In the genomic region with DNA sequence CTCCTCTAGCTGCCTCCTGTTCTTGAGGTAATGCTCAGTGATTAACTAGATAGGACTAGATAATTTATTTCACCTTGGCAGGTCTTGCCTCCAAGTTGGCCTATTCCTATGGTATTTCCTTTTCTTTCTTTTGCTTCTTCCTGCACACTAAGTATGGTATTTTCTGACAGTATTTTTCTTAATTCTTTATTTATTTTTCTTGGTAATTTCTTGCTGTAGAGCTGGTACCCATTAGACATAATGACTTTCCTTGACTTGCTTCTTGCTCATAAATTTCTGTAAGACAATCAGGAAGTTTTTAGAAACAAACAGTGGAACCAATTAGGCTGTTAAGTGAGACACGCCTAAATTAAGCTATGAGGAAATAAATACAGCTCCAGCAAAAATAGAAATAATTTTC, we compare ENCODE assay signal across 28 cellular contexts. TPM values are rescaled to one million over a fixed set of nuclear protein-coding genes. Genes with fewer than 3 reads are reported as not detected.
DNase-seq lines count a peak whose midpoint lies in the region; ATAC-seq, FAIRE-seq and TF ChIP-seq lines count a peak whose summit lies in the region.
"Had no signal": no experiment of that assay in that cellular context is flagged by ENCODE, and none has a peak within 500 bp of the region (broad histone marks: within the 10 kb centered on the region; RNA-seq: fewer than 3 reads in every experiment).

No MANE protein-coding gene starts in this region.

- TF ChIP-seq POLR2A in GM12878 (IDR thresholded peaks at IDR 0.05; ENCODE audit: low read depth, low read length) = no peak

- RAD21 ChIA-PET in GM12878 (lab: Charles Lee; ENCODE audit: unreplicated experiment) = interaction anchor here (1.2 to 11.4 kb wide), 13 partner anchors 9 to 611 kb away, joined by 3 to 201 read pairs (median 22); a partner anchor contains a TSS

- H3K4me3 Mint-ChIP-seq in IgD-negative memory B cell (peak overlapping the region in 1 of 4 donors; percentile 31), naive B cell (peak overlapping the region in 5 of 8 donors; percentile 15 to 69 (median 36))
- H3K4me3 Mint-ChIP-seq: activated CD4-positive, alpha-beta memory T cell treated with anti-CD3 and anti-CD28 coated beads for 36 hours; activated naive CD8-positive, alpha-beta T cell treated with anti-CD3 and anti-CD28 coated beads, Interleukin-2, amount 10 ng/mL, durations not matched to agents 7 days and 5 days; HFFc6; stimulated activated naive CD8-positive, alpha-beta T cell treated with anti-CD3 and anti-CD28 coated beads, Interleukin-15, amount 100 ng/mL, for 72 hours had no signal

- SMC1A ChIA-PET in GM12878 (lab: Charles Lee; ENCODE audit: uncharacterized antibody, unreplicated experiment) = interaction anchor here (0.7 to 13.8 kb wide), 16 partner anchors 12 to 153 kb away, joined by 3 to 198 read pairs (median 6); a partner anchor contains a TSS

- H3K4me3 ChIP-seq in A673 (ENCODE audit: low read depth, low read length, poor library complexity, severe bottlenecking) (no peak overlapping the region), GM12878 (peak overlapping the region; percentile 49)
- H3K4me3 ChIP-seq: BLaER1, left ventricle myocardium inferior, thyroid gland had no signal

- H3K27ac Mint-ChIP-seq in IgD-negative memory B cell = peak overlapping the region in 2 of 3 donors; percentile 6 to 22
- peak overlapping the region in 1 of 6 donors; percentile 41 for H3K27ac Mint-ChIP-seq in naive B cell
- H3K27ac Mint-ChIP-seq: activated CD4-positive, alpha-beta memory T cell treated with anti-CD3 and anti-CD28 coated beads for 36 hours; activated naive CD8-positive, alpha-beta T cell treated with anti-CD3 and anti-CD28 coated beads, Interleukin-2, amount 10 ng/mL, durations not matched to agents 7 days and 5 days; activated T-helper 17 cell treated with anti-CD3 and anti-CD28 coated beads, Interleukin-2, amount 50 U/mL, for 72 hours; HFFc6; stimulated activated naive CD8-positive, alpha-beta T cell treated with anti-CD3 and anti-CD28 coated beads, Interleukin-15, amount 100 ng/mL, for 72 hours had no signal

- intact Hi-C loops in A673 (cut with micrococcal nuclease; ENCODE audit: unreplicated experiment) = no loop called here
- intact Hi-C loops in GM12878 (cut with micrococcal nuclease; ENCODE audit: unreplicated experiment) = loop anchor here (10.0 kb wide), 1 partner anchor 744 kb away; no protein-coding TSS in a partner anchor
- intact Hi-C loops in Right ventricle myocardium inferior (cut with DNase I) = no loop called here

- peak overlapping the region; percentile 77 for H3K4me2 ChIP-seq in GM12878 (ENCODE audit: control insufficient read depth, insufficient read depth)

- H3K36me3 ChIP-seq in A673 (ENCODE audit: insufficient read depth, low read length, poor library complexity, severe bottlenecking) (no peaks in the 10 kb centered on the region), GM12878 (ENCODE audit: control insufficient read depth in 2 of 2, insufficient read depth in 2 of 2, low read length in 1 of 2) (peaks cover 1 to 3% of the 10 kb centered on the region in 2 experiments; a peak in 2 of 4 replicates)
- H3K36me3 ChIP-seq: BLaER1, left ventricle myocardium inferior, thyroid gland had no signal

- no peak for FAIRE-seq in GM12878 (lab: Jason Lieb, UNC)
- FAIRE-seq: RCC 7860 had no signal

- CTCF ChIA-PET in A673 (lab: Charles Lee) = no interaction called here
- CTCF ChIA-PET in GM12878 (lab: Yijun Ruan, JAX) = interaction anchor here (0.9 to 10.2 kb wide), 11 partner anchors 10 to 333 kb away, joined by 3 to 89 read pairs (median 6); a partner anchor contains a TSS

- no peak for TF ChIP-seq RAD21 in GM12878 (IDR thresholded peaks at IDR 0.05; ENCODE audit: insufficient read depth, low read depth, low read length)

- no peak for TF ChIP-seq EP300 in GM12878 (IDR thresholded peaks at IDR 0.05; ENCODE audit: borderline replicate concordance in 1 of 2, control insufficient read depth in 1 of 2, low read depth in 2 of 2, low read length in 2 of 2)

- H3K4me1 Mint-ChIP-seq in IgD-negative memory B cell (peaks cover 38 to 63% (median 53%) of the 10 kb centered on the region in 3 donors), naive B cell (peaks cover 49 to 72% (median 50%) of the 10 kb centered on the region in 3 donors)

- H3K27me3 ChIP-seq in A673 (replicated peaks; ENCODE audit: insufficient read depth, low read depth, low read length, poor library complexity) = no peaks in the 10 kb centered on the region
- H3K27me3 ChIP-seq in GM12878 (replicated peaks in 1 of 2; ENCODE audit: control insufficient read depth in 2 of 2, insufficient read depth in 2 of 2, low read length in 1 of 2) = no peaks in the 10 kb centered on the region
- H3K27me3 ChIP-seq: thyroid gland had no signal

- 79% methylated on average over 1 of the region's 1 CpG for WGBS in GM12878 (ENCODE audit: insufficient coverage, insufficient replicate concordance, low lambda C conversion rate, missing lambda C conversion rate)

- peaks cover 5% of the 10 kb centered on the region for H4K20me1 ChIP-seq in GM12878 (ENCODE audit: control insufficient read depth, insufficient read depth)

- POLR2A ChIA-PET in A673 (lab: Charles Lee; ENCODE audit: low non-redundant PET) = interaction anchor here (0.5 kb wide), 1 partner anchor 1512 kb away, joined by 4 read pairs; no protein-coding TSS in a partner anchor
- POLR2A ChIA-PET in GM12878 (lab: Charles Lee) = interaction anchor here (0.6 to 10.2 kb wide), 14 partner anchors 10 to 692 kb away, joined by 3 to 130 read pairs (median 6); a partner anchor contains a TSS

- H3K9me3 ChIP-seq in A673 (ENCODE audit: low read depth, low read length, poor library complexity, severe bottlenecking) = no peaks in the 10 kb centered on the region
- no peaks in the 10 kb centered on the region; the same call in 2 of the 3 replicates for H3K9me3 ChIP-seq in GM12878 (replicated peaks; ENCODE audit: control insufficient read depth, insufficient read depth, low read length)
- H3K9me3 ChIP-seq: BLaER1, left ventricle myocardium inferior, thyroid gland had no signal

- H3K36me3 Mint-ChIP-seq in IgD-negative memory B cell (peaks cover 2% of the 10 kb centered on the region), naive B cell (peaks cover 0 to 7% of the 10 kb centered on the region in 2 donors)

- H3K79me2 ChIP-seq in GM12878 (ENCODE audit: control insufficient read depth, insufficient read depth, low read length) = peaks cover 98% of the 10 kb centered on the region

- H3K27ac ChIP-seq in A673 (ENCODE audit: low read depth, low read length, poor library complexity, severe bottlenecking) (no peak overlapping the region), GM12878 (ENCODE audit: control insufficient read depth, insufficient read depth) (peak overlapping the region; percentile 69)
- H3K27ac ChIP-seq: BLaER1, thyroid gland had no signal

- H3K9me3 Mint-ChIP-seq in IgD-negative memory B cell = no peaks in the 10 kb centered on the region
- no peaks in the 10 kb centered on the region for H3K9me3 Mint-ChIP-seq in naive B cell
- H3K9me3 Mint-ChIP-seq: activated CD4-positive, alpha-beta memory T cell treated with anti-CD3 and anti-CD28 coated beads for 36 hours; activated naive CD8-positive, alpha-beta T cell treated with anti-CD3 and anti-CD28 coated beads, Interleukin-2, amount 10 ng/mL, durations not matched to agents 7 days and 5 days; activated T-helper 17 cell treated with anti-CD3 and anti-CD28 coated beads, Interleukin-2, amount 50 U/mL, for 72 hours; HFFc6; naive thymus-derived CD8-positive, alpha-beta T cell; stimulated activated naive CD8-positive, alpha-beta T cell treated with anti-CD3 and anti-CD28 coated beads, Interleukin-15, amount 100 ng/mL, for 72 hours had no signal

- in situ Hi-C loops in GM12878 (cut with MboI) = no loop called here

- H2AFZ ChIP-seq in GM12878 (ENCODE audit: control insufficient read depth, low read depth, low read length) = no peak overlapping the region

- peaks cover 41% of the 10 kb centered on the region for H3K4me1 ChIP-seq in A673 (ENCODE audit: insufficient read depth, low read length, poor library complexity, severe bottlenecking)
- peaks cover 37% of the 10 kb centered on the region for H3K4me1 ChIP-seq in GM12878 (ENCODE audit: control insufficient read depth, insufficient read depth, low read length)

- BruUV-seq in A673 (replicated peaks; lab: Mats Ljungman, UMichigan) = no TSS peak
- no TSS peak for BruUV-seq in GM12878 (replicated peaks; lab: Mats Ljungman, UMichigan)

- ATAC-seq in GM12878 = no peak
- ATAC-seq in naive B cell (ENCODE audit: low read depth in 2 of 2) = peak in 1 of 2 donors; percentile 5
- no peak for ATAC-seq in Right ventricle myocardium inferior
- no peak for ATAC-seq in GM21619 (IDR thresholded peaks at IDR 0.05; ENCODE audit: unreplicated experiment)
- ATAC-seq: activated CD4-positive, CD25-positive, alpha-beta regulatory T cell treated with anti-CD3 and anti-CD28 coated beads, Interleukin-2, amount 50 U/mL, for 24 hours; activated T-helper 17 cell treated with anti-CD3 and anti-CD28 coated beads, Interleukin-2, amount 50 U/mL, for 72 hours; naive thymus-derived CD8-positive, alpha-beta T cell; stimulated activated naive CD8-positive, alpha-beta T cell treated with anti-CD3 and anti-CD28 coated beads, Interleukin-15, amount 100 ng/mL, for 72 hours had no signal

- peak overlapping the region; percentile 37 for H3K9ac ChIP-seq in GM12878 (ENCODE audit: control insufficient read depth, insufficient read depth, low read length)
- H3K9ac ChIP-seq: BLaER1 had no signal

- no peak for TF ChIP-seq CTCF in A673 (conservative IDR thresholded peaks at IDR 0.05; ENCODE audit: low read depth, low read length)
- TF ChIP-seq CTCF in GM12878 (IDR thresholded peaks at IDR 0.05 in 2 of 3, conservative IDR thresholded peaks at IDR 0.05 in 1 of 3; ENCODE audit: control insufficient read depth in 2 of 3, extremely low read depth in 1 of 3, insufficient read depth in 1 of 3, low read depth in 3 of 3, low read length in 3 of 3) = no peak

- DNase-seq in A673 (ENCODE audit: low spot score) (peak; percentile 57), GM12878 (ENCODE audit: low read depth, low spot score) (no peak), naive B cell (no peak), Right ventricle myocardium inferior (ENCODE audit: missing footprints) (no peak), amniotic stem cell (lab: John Stamatoyannopoulos, UW) (no peak)
- no peak for DNase-seq in stimulated activated naive CD4-positive, alpha-beta T cell (lab: John Stamatoyannopoulos, UW)
- DNase-seq: activated CD4-positive, alpha-beta memory T cell treated with anti-CD3 and anti-CD28 coated beads for 36 hours; activated CD8-positive, alpha-beta memory T cell treated with anti-CD3 and anti-CD28 coated beads, Interleukin-2, amount 50 U/mL, for 4 hours; activated naive CD8-positive, alpha-beta T cell treated with anti-CD3 and anti-CD28 coated beads, Interleukin-2, amount 10 ng/mL, durations not matched to agents 7 days and 5 days; Calu3; caudate nucleus; HFFc6; hypothalamus; Kasumi-1; left ventricle myocardium inferior; mesendoderm; naive thymus-derived CD8-positive, alpha-beta T cell; NCI-H187 treated with DMSO at 0.1 percent for 48 hours; NCI-H524; NK-92 treated with Interleukin-12 subunit alpha and Interleukin-12 subunit beta, amount 100 ng/mL, for 24 hours; stimulated activated naive CD8-positive, alpha-beta T cell treated with anti-CD3 and anti-CD28 coated beads, Interleukin-15, amount 100 ng/mL, for 72 hours; thyroid gland had no signal

- H3K27me3 Mint-ChIP-seq in IgD-negative memory B cell (peaks cover 5% of the 10 kb centered on the region), naive B cell (peaks cover 0 to 9% (median 0%) of the 10 kb centered on the region in 3 donors)
- H3K27me3 Mint-ChIP-seq: activated CD4-positive, alpha-beta memory T cell treated with anti-CD3 and anti-CD28 coated beads for 36 hours; activated naive CD8-positive, alpha-beta T cell treated with anti-CD3 and anti-CD28 coated beads, Interleukin-2, amount 10 ng/mL, durations not matched to agents 7 days and 5 days; activated T-helper 17 cell treated with anti-CD3 and anti-CD28 coated beads, Interleukin-2, amount 50 U/mL, for 72 hours; naive thymus-derived CD8-positive, alpha-beta T cell; stimulated activated naive CD8-positive, alpha-beta T cell treated with anti-CD3 and anti-CD28 coated beads, Interleukin-15, amount 100 ng/mL, for 72 hours had no signal

RNA-seq across cellular contexts. Expression of a gene that starts 9.5 kb away (rescaled TPM):
- total RNA-seq in A673 (2021) (24.8 and 25.8 TPM in 2 replicates), GM12878 (2014; rRNA removed) (42.1 and 54.1 TPM in 2 replicates), GM12878 (2014; rRNA removed; fragmentation: Illumina TruSeq; extraction: Trizol) (50.5 and 53.1 TPM in 2 replicates), GM12878 (2021) (43.2 and 44.2 TPM in 2 replicates), Right ventricle myocardium inferior (20.7 TPM)
- polyA plus RNA-seq in IgD-negative memory B cell (25.6 TPM), GM12878 (2011; rRNA removed) (142 and 180 TPM in 2 replicates), GM12878 (2014; fragmentation: Illumina TruSeq; extraction: Trizol) (47.0 and 68.3 TPM in 2 replicates), GM12878 (2014; fragmentation: Nextera tagmentation; extraction: Ambion mirVana) (10 to 100 TPM; 49.2 to 49.3 TPM), GM12878 (2014; rRNA removed) (52.4 and 64.6 TPM in 2 replicates), GM12878 (2016; fragmentation: Nextera tagmentation; extraction: Ambion mirVana) (10 to 100 TPM; 64.8 to 76.4 TPM), naive B cell (ENCODE audit: low read depth in 6 of 6) (10 to 100 TPM; 15.7 to 28.1 (median 20.1) TPM)
- total RNA-seq in GM12878 (2013; cell fraction: nucleolus; rRNA removed) = 34.3 and 39.0 TPM in 2 replicates
- polyA plus RNA-seq in GM12878 (2011; ENCODE audit: low read depth) = 21.1 TPM
- 58.5 and 62.9 TPM in 2 replicates for polyA plus RNA-seq in GM12878 (2011; cell fraction: cytosol; rRNA removed)
- 50.2 and 59.5 TPM in 2 replicates for polyA plus RNA-seq in GM12878 (2011; cell fraction: nucleus; rRNA removed)
- 31.9 and 49.2 TPM in 2 replicates for polyA plus RNA-seq in GM12878 (2012)
- polyA minus RNA-seq in GM12878 (2011; rRNA and poly(A)+ RNA removed) = 52.1 and 73.6 TPM in 2 replicates
- polyA minus RNA-seq in GM12878 (2011; cell fraction: cytosol; rRNA and poly(A)+ RNA removed) = 26.5 and 27.1 TPM in 2 replicates
- 14.7 and 17.5 TPM in 2 replicates for polyA minus RNA-seq in GM12878 (2011; cell fraction: nucleus; rRNA and poly(A)+ RNA removed)

RNA-seq across cellular contexts. Expression of a gene that starts 36.0 kb away (rescaled TPM):
- total RNA-seq in A673 (2021) (18.3 and 19.5 TPM in 2 replicates), GM12878 (2014; rRNA removed) (21.0 and 30.0 TPM in 2 replicates), GM12878 (2014; rRNA removed; fragmentation: Illumina TruSeq; extraction: Trizol) (24.8 and 26.2 TPM in 2 replicates), GM12878 (2021) (17.5 and 17.8 TPM in 2 replicates), Right ventricle myocardium inferior (7.1 TPM)
- polyA plus RNA-seq in IgD-negative memory B cell (34.5 TPM), GM12878 (2011; rRNA removed) (28.4 and 30.7 TPM in 2 replicates), GM12878 (2014; fragmentation: Illumina TruSeq; extraction: Trizol) (14.6 and 23.0 TPM in 2 replicates), GM12878 (2014; fragmentation: Nextera tagmentation; extraction: Ambion mirVana) (10 to 100 TPM; 18.3 to 27.5 TPM), GM12878 (2014; rRNA removed) (12.4 and 14.8 TPM in 2 replicates), GM12878 (2016; fragmentation: Nextera tagmentation; extraction: Ambion mirVana) (10 to 100 TPM; 21.6 to 26.6 TPM), naive B cell (ENCODE audit: low read depth in 6 of 6) (10 to 100 TPM; 39.9 to 53.9 (median 46.4) TPM)
- total RNA-seq in GM12878 (2013; cell fraction: nucleolus; rRNA removed) = 27.6 and 32.3 TPM in 2 replicates
- polyA plus RNA-seq in GM12878 (2011; ENCODE audit: low read depth) = 23.8 TPM
- polyA plus RNA-seq in GM12878 (2011; cell fraction: cytosol; rRNA removed) = 13.5 and 19.6 TPM in 2 replicates
- 11.8 and 13.8 TPM in 2 replicates for polyA plus RNA-seq in GM12878 (2011; cell fraction: nucleus; rRNA removed)
- polyA plus RNA-seq in GM12878 (2012) = 14.5 and 17.8 TPM in 2 replicates
- polyA minus RNA-seq in GM12878 (2011; rRNA and poly(A)+ RNA removed) = 15.3 and 18.7 TPM in 2 replicates
- 10.3 and 13.9 TPM in 2 replicates for polyA minus RNA-seq in GM12878 (2011; cell fraction: cytosol; rRNA and poly(A)+ RNA removed)
- 10.0 and 15.9 TPM in 2 replicates for polyA minus RNA-seq in GM12878 (2011; cell fraction: nucleus; rRNA and poly(A)+ RNA removed)

RNA-seq across cellular contexts. Expression of a gene that starts 36.1 kb away (rescaled TPM):
- total RNA-seq in A673 (2021) (25.8 and 28.6 TPM in 2 replicates), GM12878 (2014; rRNA removed) (22.4 and 27.7 TPM in 2 replicates), GM12878 (2014; rRNA removed; fragmentation: Illumina TruSeq; extraction: Trizol) (39.5 and 43.7 TPM in 2 replicates), GM12878 (2021) (30.6 and 34.0 TPM in 2 replicates), Right ventricle myocardium inferior (7.1 TPM)
- polyA plus RNA-seq in IgD-negative memory B cell (47.9 TPM), GM12878 (2011; rRNA removed) (77.2 and 107 TPM in 2 replicates), GM12878 (2014; fragmentation: Illumina TruSeq; extraction: Trizol) (33.3 and 43.7 TPM in 2 replicates), GM12878 (2014; fragmentation: Nextera tagmentation; extraction: Ambion mirVana) (10 to 100 TPM; 43.0 to 64.5 TPM), GM12878 (2014; rRNA removed) (23.6 and 23.7 TPM in 2 replicates), GM12878 (2016; fragmentation: Nextera tagmentation; extraction: Ambion mirVana) (10 to 100 TPM; 32.6 to 34.2 TPM), naive B cell (ENCODE audit: low read depth in 6 of 6) (10 to 100 TPM; 26.5 to 60.5 (median 50.4) TPM)
- total RNA-seq in GM12878 (2013; cell fraction: nucleolus; rRNA removed) = 173 and 178 TPM in 2 replicates
- polyA plus RNA-seq in GM12878 (2011; ENCODE audit: low read depth) = 17.6 TPM
- 32.3 and 33.2 TPM in 2 replicates for polyA plus RNA-seq in GM12878 (2011; cell fraction: cytosol; rRNA removed)
- 186 and 224 TPM in 2 replicates for polyA plus RNA-seq in GM12878 (2011; cell fraction: nucleus; rRNA removed)
- polyA plus RNA-seq in GM12878 (2012) = 25.2 and 35.0 TPM in 2 replicates
- 38.1 and 44.5 TPM in 2 replicates for polyA minus RNA-seq in GM12878 (2011; rRNA and poly(A)+ RNA removed)
- polyA minus RNA-seq in GM12878 (2011; cell fraction: cytosol; rRNA and poly(A)+ RNA removed) = 18.8 and 19.2 TPM in 2 replicates
- 85.6 and 109 TPM in 2 replicates for polyA minus RNA-seq in GM12878 (2011; cell fraction: nucleus; rRNA and poly(A)+ RNA removed)

RNA-seq across cellular contexts. Expression of a gene that starts 45.5 kb away (rescaled TPM):
- total RNA-seq in A673 (2021) (3.1 and 3.9 TPM in 2 replicates), GM12878 (2014; rRNA removed) (2.9 and 4.7 TPM in 2 replicates), GM12878 (2014; rRNA removed; fragmentation: Illumina TruSeq; extraction: Trizol) (3.7 and 3.8 TPM in 2 replicates), GM12878 (2021) (3.0 and 3.8 TPM in 2 replicates), Right ventricle myocardium inferior (6.4 TPM)
- polyA plus RNA-seq in IgD-negative memory B cell (13.0 TPM), GM12878 (2011; rRNA removed) (4.9 and 6.5 TPM in 2 replicates), GM12878 (2014; fragmentation: Illumina TruSeq; extraction: Trizol) (3.4 and 4.4 TPM in 2 replicates), GM12878 (2014; fragmentation: Nextera tagmentation; extraction: Ambion mirVana) (1 to 10 TPM; 1.5 to 4.0 TPM), GM12878 (2014; rRNA removed) (1.9 and 2.0 TPM in 2 replicates), GM12878 (2016; fragmentation: Nextera tagmentation; extraction: Ambion mirVana) (1 to 10 TPM; 1.1 to 2.7 TPM), naive B cell (ENCODE audit: low read depth in 6 of 6) (10 to 100 TPM; 10.5 to 14.1 (median 13.3) TPM)
- total RNA-seq in GM12878 (2013; cell fraction: nucleolus; rRNA removed) = 7.1 and 8.4 TPM in 2 replicates
- polyA plus RNA-seq in GM12878 (2011; ENCODE audit: low read depth) = 1.1 TPM
- polyA plus RNA-seq in GM12878 (2011; cell fraction: cytosol; rRNA removed) = 1.8 and 1.9 TPM in 2 replicates
- 4.4 TPM in 2 replicates for polyA plus RNA-seq in GM12878 (2011; cell fraction: nucleus; rRNA removed)
- polyA plus RNA-seq in GM12878 (2012) = 1.2 and 2.0 TPM in 2 replicates
- polyA minus RNA-seq in GM12878 (2011; rRNA and poly(A)+ RNA removed) = 5.3 and 5.7 TPM in 2 replicates
- polyA minus RNA-seq in GM12878 (2011; cell fraction: cytosol; rRNA and poly(A)+ RNA removed) = 2.8 and 5.3 TPM in 2 replicates
- polyA minus RNA-seq in GM12878 (2011; cell fraction: nucleus; rRNA and poly(A)+ RNA removed) = 5.6 and 8.3 TPM in 2 replicates
